Comparison of ENCODE assay signal across 11 cellular contexts in genomic region chr17:81453712-81454111, GRCh38. TPM values are rescaled to one million over a fixed set of nuclear protein-coding genes. Genes with fewer than 3 reads are reported as not detected.
A peak's percentile ranks its signal among the peaks of the same experiment; 100 is the strongest.
DNase-seq lines count a peak whose midpoint lies in the region; ATAC-seq, FAIRE-seq and TF ChIP-seq lines count a peak whose summit lies in the region.
"Had no signal": no experiment of that assay in that cellular context is flagged by ENCODE, and none has a peak within 500 bp of the region (broad histone marks: within the 10 kb centered on the region; RNA-seq: fewer than 3 reads in every experiment).

No MANE protein-coding gene starts in this region.

- no peaks in the 10 kb centered on the region for H3K79me2 ChIP-seq in HepG2 (ENCODE audit: insufficient read depth, low read length)

- no peak overlapping the region for H3K4me2 ChIP-seq in HepG2 (ENCODE audit: low read depth, low read length)

- H3K27ac ChIP-seq in liver (ENCODE audit: low read depth in 1 of 2, low read length in 2 of 2) (no peak overlapping the region), HepG2 (ENCODE audit: extremely low read length, insufficient read depth, low read length) (no peak overlapping the region)
- H3K27ac ChIP-seq: right atrium auricular region had no signal

- H3K4me3 ChIP-seq in liver (ENCODE audit: low read depth in 1 of 3, low read length in 3 of 3) (no peak overlapping the region), HepG2 (replicated peaks in 1 of 3; ENCODE audit: insufficient read depth in 1 of 3, low read depth in 2 of 3, low read length in 3 of 3) (no peak overlapping the region)
- H3K4me3 ChIP-seq: right atrium auricular region had no signal

- intact Hi-C loops in HepG2 (cut with micrococcal nuclease; ENCODE audit: unreplicated experiment): no loop called here

- no peaks in the 10 kb centered on the region for H4K20me1 ChIP-seq in HepG2 (ENCODE audit: insufficient read depth, low read length)

- H3K27ac Mint-ChIP-seq in activated naive CD4-positive, alpha-beta T cell treated with anti-CD3 and anti-CD28 coated beads, Interleukin-2, amount 50 U/mL, for 72 hours: no peak overlapping the region

- no peak for TF ChIP-seq POLR2A in HepG2 (IDR thresholded peaks at IDR 0.05; ENCODE audit: insufficient read depth in 1 of 2, low read depth in 2 of 2, low read length in 2 of 2)

- POLR2A ChIA-PET in HepG2 (lab: Yijun Ruan, JAX): no interaction called here

- no peaks in the 10 kb centered on the region for H3K9me3 Mint-ChIP-seq in activated naive CD4-positive, alpha-beta T cell treated with anti-CD3 and anti-CD28 coated beads, Interleukin-2, amount 50 U/mL, for 72 hours

- TF ChIP-seq RAD21 in liver (IDR thresholded peaks at IDR 0.05) (no peak), HepG2 (CRISPR knock-in tag; IDR thresholded peaks at IDR 0.05) (no peak)

- ATAC-seq in HepG2 (no peak), GM18519 (IDR thresholded peaks at IDR 0.05; ENCODE audit: low FRiP score, unreplicated experiment) (no peak)
- ATAC-seq in activated naive CD4-positive, alpha-beta T cell treated with anti-CD3 and anti-CD28 coated beads, Interleukin-2, amount 50 U/mL, for 72 hours: peak; percentile 33 to 55

- TF ChIP-seq CTCF in liver (IDR thresholded peaks at IDR 0.05; ENCODE audit: low read depth, low read length, missing input control) (no peak), HepG2 (CRISPR knock-in tag; IDR thresholded peaks at IDR 0.05) (no peak)

- DNase-seq in HepG2 (ENCODE audit: low spot score) (no peak), NCI-H146 treated with DMSO at 0.1 percent for 48 hours (lab: John Stamatoyannopoulos, UW; ENCODE audit: unreplicated experiment) (peak; percentile 4), NCI-H774 (lab: John Stamatoyannopoulos, UW) (no peak), NCI-H345 treated with DMSO at 0.1 percent for 48 hours (lab: John Stamatoyannopoulos, UW; ENCODE audit: unreplicated experiment) (no peak), DMS114 treated with DMSO at 0.1 percent for 48 hours (lab: John Stamatoyannopoulos, UW; ENCODE audit: unreplicated experiment) (no peak)
- DNase-seq in activated naive CD4-positive, alpha-beta T cell treated with anti-CD3 and anti-CD28 coated beads, Interleukin-2, amount 50 U/mL, for 72 hours (ENCODE audit: low spot score in 2 of 2): no peak
- DNase-seq: EL, Right ventricle myocardium superior had no signal

- TF ChIP-seq EP300 in HepG2 (IDR thresholded peaks at IDR 0.05; ENCODE audit: low read depth in 2 of 2, low read length in 2 of 2) (no peak), HepG2 (CRISPR knock-in tag; IDR thresholded peaks at IDR 0.05; ENCODE audit: borderline replicate concordance) (no peak)

- H3K36me3 ChIP-seq in liver (ENCODE audit: control insufficient read depth in 4 of 4, insufficient read depth in 3 of 4, low read depth in 1 of 4, low read length in 3 of 4): peaks cover 0 to 2% (median 1%) of the 10 kb centered on the region in 4 donors
- H3K36me3 ChIP-seq in HepG2 (replicated peaks in 1 of 2; ENCODE audit: control insufficient read depth in 1 of 2, insufficient read depth in 2 of 2, low read length in 2 of 2): no peaks in the 10 kb centered on the region
- H3K36me3 ChIP-seq: right atrium auricular region had no signal

- no peaks in the 10 kb centered on the region for H3K9me3 ChIP-seq in liver (ENCODE audit: control insufficient read depth in 4 of 4, low read length in 3 of 4)
- no peaks in the 10 kb centered on the region for H3K9me3 ChIP-seq in HepG2 (ENCODE audit: low read length)
- H3K9me3 ChIP-seq: right atrium auricular region had no signal

- H3K9ac ChIP-seq in liver (ENCODE audit: low read depth in 1 of 2, low read length in 2 of 2): no peak overlapping the region
- H3K9ac ChIP-seq in HepG2 (ENCODE audit: insufficient read depth, low read depth, low read length): no peak overlapping the region

- no peak overlapping the region for H2AFZ ChIP-seq in HepG2 (ENCODE audit: low read length)

- BruUV-seq in HepG2 (replicated peaks; lab: Mats Ljungman, UMichigan): no TSS peak

- WGBS in liver: 66% methylated on average over 7 of the region's 7 CpGs
- 46% methylated on average over 6 of the region's 7 CpGs for WGBS in HepG2 (ENCODE audit: low lambda C conversion rate)

- in situ Hi-C loops in HepG2 (cut with HindIII; ENCODE audit: extremely low pct_ligation_motif_present, low pct_unique_long_range_greater_than_20kb): no loop called here

- no peak for FAIRE-seq in HepG2 (lab: Jason Lieb, UNC)

- no peaks in the 10 kb centered on the region for H3K4me1 ChIP-seq in liver (ENCODE audit: control insufficient read depth in 4 of 4, insufficient read depth in 4 of 4, low read length in 3 of 4)
- H3K4me1 ChIP-seq in HepG2 (ENCODE audit: insufficient read depth, low read length): peaks cover 11% of the 10 kb centered on the region

- no peaks in the 10 kb centered on the region for H3K27me3 ChIP-seq in liver (ENCODE audit: control insufficient read depth in 4 of 4, insufficient read depth in 4 of 4, low read length in 3 of 4)
- peaks cover 0 to 2% of the 10 kb centered on the region in 2 experiments; a peak in 1 of 5 replicates for H3K27me3 ChIP-seq in HepG2 (ENCODE audit: control insufficient read depth in 1 of 2, insufficient read depth in 2 of 2, low read length in 2 of 2)
- H3K27me3 ChIP-seq: right atrium auricular region had no signal

- H3K36me3 Mint-ChIP-seq in activated naive CD4-positive, alpha-beta T cell treated with anti-CD3 and anti-CD28 coated beads, Interleukin-2, amount 50 U/mL, for 72 hours: no peaks in the 10 kb centered on the region

- CTCF ChIA-PET in HepG2 (lab: Yijun Ruan, JAX; ENCODE audit: low intra/inter-chr PET ratio, low total read pairs): no interaction called here

TF ChIP-seq in HepG2, 621 proteins besides CTCF, POLR2A, EP300 and RAD21:
- no peak for TF ChIP-seq SP4 (CRISPR knock-in tag; IDR thresholded peaks at IDR 0.05)
- no peak for TF ChIP-seq ZNF839 (CRISPR knock-in tag; IDR thresholded peaks at IDR 0.05; ENCODE audit: borderline replicate concordance)
- no peak for TF ChIP-seq SP1 (IDR thresholded peaks at IDR 0.05)
- TF ChIP-seq SP1 (CRISPR knock-in tag; IDR thresholded peaks at IDR 0.05): no peak

RNA-seq across cellular contexts. Expression of gene BAHCC1, which starts 58.5 kb away (rescaled TPM):
- 1 to 10 TPM; 3.2 to 3.9 TPM for total RNA-seq in liver
- 1 to 10 TPM in 1 of 2 donors, under 1 TPM in 1; 0.76 to 1.9 TPM for polyA plus RNA-seq in liver
- total RNA-seq in HepG2 (2016; rRNA removed; fragmentation: Illumina TruSeq; extraction: Trizol): 0.94 and 1.7 TPM in 2 replicates
- total RNA-seq in HepG2 (2016; cell fraction: cytosol; rRNA removed; fragmentation: Illumina TruSeq; extraction: Trizol; ENCODE audit: low read depth): 1.4 and 1.8 TPM in 2 replicates
- total RNA-seq in HepG2 (2016; cell fraction: insoluble cytoplasmic fraction; rRNA removed; fragmentation: Illumina TruSeq; extraction: Trizol): 1.2 and 1.8 TPM in 2 replicates
- total RNA-seq in HepG2 (2016; cell fraction: membrane; rRNA removed; fragmentation: Illumina TruSeq; extraction: Trizol): 1.2 and 1.9 TPM in 2 replicates
- total RNA-seq in HepG2 (2016; cell fraction: nucleus; rRNA removed; fragmentation: Illumina TruSeq; extraction: Trizol): 2.8 and 3.9 TPM in 2 replicates
- polyA plus RNA-seq in HepG2 (2011; rRNA removed): 1.4 TPM in 2 replicates
- polyA plus RNA-seq in HepG2 (2011; cell fraction: cytosol; rRNA removed): 0.42 and 0.64 TPM in 2 replicates
- 15.9 and 22.2 TPM in 2 replicates for polyA plus RNA-seq in HepG2 (2011; cell fraction: nucleus; rRNA removed)
- 1.8 and 2.5 TPM in 2 replicates for polyA plus RNA-seq in HepG2 (2012)
- polyA plus RNA-seq in HepG2 (2016; cell fraction: cytosol; fragmentation: Illumina TruSeq; extraction: Trizol; ENCODE audit: low read depth): 1.1 and 1.4 TPM in 2 replicates
- polyA plus RNA-seq in HepG2 (2016; cell fraction: insoluble cytoplasmic fraction; fragmentation: Illumina TruSeq; extraction: Trizol; ENCODE audit: low read depth): 1.3 and 1.9 TPM in 2 replicates
- 1.9 and 2.3 TPM in 2 replicates for polyA plus RNA-seq in HepG2 (2016; cell fraction: membrane; fragmentation: Illumina TruSeq; extraction: Trizol; ENCODE audit: low read depth)
- polyA plus RNA-seq in HepG2 (2016; cell fraction: nucleus; fragmentation: Illumina TruSeq; extraction: Trizol; ENCODE audit: insufficient read depth, low read depth): 9.5 and 11.0 TPM in 2 replicates
- polyA minus RNA-seq in HepG2 (2011; rRNA and poly(A)+ RNA removed; ENCODE audit: low replicate concordance): 1.7 and 5.4 TPM in 2 replicates
- 1.1 and 1.9 TPM in 2 replicates for polyA minus RNA-seq in HepG2 (2011; cell fraction: cytosol; rRNA and poly(A)+ RNA removed)
- polyA minus RNA-seq in HepG2 (2011; cell fraction: nucleus; rRNA and poly(A)+ RNA removed): 5.5 and 5.9 TPM in 2 replicates
- total RNA-seq in activated naive CD4-positive, alpha-beta T cell treated with anti-CD3 and anti-CD28 coated beads, Interleukin-2, amount 50 U/mL, for 72 hours: under 1 TPM in 1 of 2 donors, not detected in 1; 0.16 TPM

RNA-seq across cellular contexts. Expression of gene ACTG1, which starts 58.9 kb away (rescaled TPM):
- total RNA-seq in liver (1,000 to 10,000 TPM; 1,434 to 1,699 TPM), HepG2 (2016; rRNA removed; fragmentation: Illumina TruSeq; extraction: Trizol) (973 and 1,028 TPM in 2 replicates)
- polyA plus RNA-seq in liver (1,000 to 10,000 TPM in 1 of 2 donors, 100 to 1,000 TPM in 1; 347 to 1,129 TPM), HepG2 (2011; rRNA removed) (1,138 and 1,217 TPM in 2 replicates)
- 361 and 399 TPM in 2 replicates for total RNA-seq in HepG2 (2016; cell fraction: cytosol; rRNA removed; fragmentation: Illumina TruSeq; extraction: Trizol; ENCODE audit: low read depth)
- 848 and 989 TPM in 2 replicates for total RNA-seq in HepG2 (2016; cell fraction: insoluble cytoplasmic fraction; rRNA removed; fragmentation: Illumina TruSeq; extraction: Trizol)
- 986 and 1,002 TPM in 2 replicates for total RNA-seq in HepG2 (2016; cell fraction: membrane; rRNA removed; fragmentation: Illumina TruSeq; extraction: Trizol)
- total RNA-seq in HepG2 (2016; cell fraction: nucleus; rRNA removed; fragmentation: Illumina TruSeq; extraction: Trizol): 479 and 519 TPM in 2 replicates
- polyA plus RNA-seq in HepG2 (2011; cell fraction: cytosol; rRNA removed): 2,631 and 2,697 TPM in 2 replicates
- 3,693 and 3,967 TPM in 2 replicates for polyA plus RNA-seq in HepG2 (2011; cell fraction: nucleus; rRNA removed)
- 1,881 and 2,139 TPM in 2 replicates for polyA plus RNA-seq in HepG2 (2012)
- polyA plus RNA-seq in HepG2 (2016; cell fraction: cytosol; fragmentation: Illumina TruSeq; extraction: Trizol; ENCODE audit: low read depth): 598 and 619 TPM in 2 replicates
- polyA plus RNA-seq in HepG2 (2016; cell fraction: insoluble cytoplasmic fraction; fragmentation: Illumina TruSeq; extraction: Trizol; ENCODE audit: low read depth): 1,358 and 1,713 TPM in 2 replicates
- polyA plus RNA-seq in HepG2 (2016; cell fraction: membrane; fragmentation: Illumina TruSeq; extraction: Trizol; ENCODE audit: low read depth): 1,224 and 1,364 TPM in 2 replicates
- 1,038 and 1,070 TPM in 2 replicates for polyA plus RNA-seq in HepG2 (2016; cell fraction: nucleus; fragmentation: Illumina TruSeq; extraction: Trizol; ENCODE audit: insufficient read depth, low read depth)
- 750 and 1,581 TPM in 2 replicates for polyA minus RNA-seq in HepG2 (2011; rRNA and poly(A)+ RNA removed; ENCODE audit: low replicate concordance)
- polyA minus RNA-seq in HepG2 (2011; cell fraction: cytosol; rRNA and poly(A)+ RNA removed): 1,072 and 1,192 TPM in 2 replicates
- polyA minus RNA-seq in HepG2 (2011; cell fraction: nucleus; rRNA and poly(A)+ RNA removed): 609 and 760 TPM in 2 replicates
- total RNA-seq in activated naive CD4-positive, alpha-beta T cell treated with anti-CD3 and anti-CD28 coated beads, Interleukin-2, amount 50 U/mL, for 72 hours: 1,000 to 10,000 TPM; 6,062 to 6,573 TPM

Comparison
In these comparisons a context has a peak if more than half of its experiments do, and no peak if none do; other contexts are left out.
1. ATAC-seq: peak in activated naive CD4-positive, alpha-beta T cell treated with anti-CD3 and anti-CD28 coated beads, Interleukin-2, amount 50 U/mL, for 72 hours (2 of 2); none in HepG2 (single experiment) and GM18519 (single experiment).